ENCODE assay signal across 30 cellular contexts in genomic region chr6:92700411-92700810, GRCh38.
"Had no signal": no experiment of that assay in that cellular context is flagged by ENCODE, and none has a peak within 500 bp of the region (broad histone marks: within the 10 kb centered on the region; RNA-seq: fewer than 3 reads in every experiment).

No MANE protein-coding gene starts in this region.

- H3K4me1 ChIP-seq: ascending aorta had no signal

- H3K4me1 Mint-ChIP-seq: activated CD4-positive, alpha-beta T cell treated with anti-CD3 and anti-CD28 coated beads, Interleukin-2, amount 10 ng/mL, durations not matched to agents 24 days and 14 days; activated naive CD8-positive, alpha-beta T cell treated with anti-CD3 and anti-CD28 coated beads for 36 hours; activated T-helper 17 cell treated with anti-CD3 and anti-CD28 coated beads, Interleukin-2, amount 50 U/mL, for 72 hours had no signal

- H3K36me3 ChIP-seq: ascending aorta, cardiac muscle cell had no signal

- ATAC-seq: activated CD8-positive, alpha-beta T cell treated with anti-CD3 and anti-CD28 coated beads for 36 hours; activated T-cell treated with anti-CD3 and anti-CD28 coated beads, Interleukin-2, amount 50 U/mL, for 72 hours; activated T-helper 17 cell treated with anti-CD3 and anti-CD28 coated beads, Interleukin-2, amount 50 U/mL, for 72 hours; K562 had no signal

- H3K9me3 Mint-ChIP-seq: activated CD4-positive, alpha-beta T cell treated with anti-CD3 and anti-CD28 coated beads, Interleukin-2, amount 10 ng/mL, durations not matched to agents 24 days and 14 days; activated naive CD8-positive, alpha-beta T cell treated with anti-CD3 and anti-CD28 coated beads for 36 hours had no signal

- H3K36me3 Mint-ChIP-seq: activated naive CD8-positive, alpha-beta T cell treated with anti-CD3 and anti-CD28 coated beads for 36 hours had no signal

- H3K27ac ChIP-seq: ascending aorta, cardiac muscle cell had no signal

- H3K4me3 ChIP-seq: ascending aorta, cardiac muscle cell, K562 had no signal

- H3K9me3 ChIP-seq: ascending aorta had no signal

- H3K27ac Mint-ChIP-seq: activated CD4-positive, alpha-beta T cell treated with anti-CD3 and anti-CD28 coated beads, Interleukin-2, amount 10 ng/mL, durations not matched to agents 24 days and 14 days; activated CD8-positive, alpha-beta T cell treated with anti-CD3 and anti-CD28 coated beads for 36 hours; activated naive CD8-positive, alpha-beta T cell treated with anti-CD3 and anti-CD28 coated beads for 36 hours; activated T-cell treated with anti-CD3 and anti-CD28 coated beads, Interleukin-2, amount 50 U/mL, for 72 hours; activated T-helper 17 cell treated with anti-CD3 and anti-CD28 coated beads, Interleukin-2, amount 50 U/mL, for 72 hours had no signal

- H3K27me3 ChIP-seq: ascending aorta, cardiac muscle cell had no signal

- H3K27me3 Mint-ChIP-seq: activated CD4-positive, alpha-beta T cell treated with anti-CD3 and anti-CD28 coated beads, Interleukin-2, amount 10 ng/mL, durations not matched to agents 24 days and 14 days; activated CD8-positive, alpha-beta T cell treated with anti-CD3 and anti-CD28 coated beads for 36 hours; activated naive CD8-positive, alpha-beta T cell treated with anti-CD3 and anti-CD28 coated beads for 36 hours; activated T-helper 17 cell treated with anti-CD3 and anti-CD28 coated beads, Interleukin-2, amount 50 U/mL, for 72 hours had no signal

- H3K4me3 Mint-ChIP-seq: activated CD4-positive, alpha-beta T cell treated with anti-CD3 and anti-CD28 coated beads, Interleukin-2, amount 10 ng/mL, durations not matched to agents 24 days and 14 days; activated CD8-positive, alpha-beta T cell treated with anti-CD3 and anti-CD28 coated beads for 36 hours; activated naive CD8-positive, alpha-beta T cell treated with anti-CD3 and anti-CD28 coated beads for 36 hours; activated T-cell treated with anti-CD3 and anti-CD28 coated beads, Interleukin-2, amount 50 U/mL, for 72 hours; activated T-helper 17 cell treated with anti-CD3 and anti-CD28 coated beads, Interleukin-2, amount 50 U/mL, for 72 hours had no signal

- DNase-seq: activated CD4-positive, alpha-beta T cell treated with anti-CD3 and anti-CD28 coated beads, Interleukin-2, amount 10 ng/mL, durations not matched to agents 24 days and 14 days; activated CD4-positive, alpha-beta T cell treated with anti-CD3 and anti-CD28 coated beads, Interleukin-2, amount 50 U/mL, for 4 hours; activated CD8-positive, alpha-beta T cell treated with anti-CD3 and anti-CD28 coated beads for 36 hours; activated effector memory CD4-positive, alpha-beta T cell treated with anti-CD3 and anti-CD28 coated beads, Interleukin-2, amount 50 U/mL, for 16 hours; activated naive CD4-positive, alpha-beta T cell; activated naive CD4-positive, alpha-beta T cell treated with anti-CD3 and anti-CD28 coated beads, Interleukin-2, amount 50 U/mL, for 16 hours; activated naive CD8-positive, alpha-beta T cell treated with anti-CD3 and anti-CD28 coated beads for 36 hours; activated T-cell treated with anti-CD3 and anti-CD28 coated beads, Interleukin-2, amount 50 U/mL, for 1 hour; activated T-cell treated with anti-CD3 and anti-CD28 coated beads, Interleukin-2, amount 50 U/mL, for 72 hours; amniotic stem cell; NCI-H1092 treated with DMSO at 0.1 percent for 48 hours; NCI-H1417; NCI-H146; NCI-H187; NCI-H2029 treated with DMSO at 0.1 percent for 48 hours; NCI-H2107; NCI-H2171; NCI-H446; NCI-H510A treated with DMSO at 0.1 percent for 48 hours; NCI-H526 treated with DMSO at 0.1 percent for 48 hours; NCI-H82; Right ventricle myocardium superior; SW 1271; T-helper 1 cell; T-helper 2 cell; T1000 had no signal
